Comparison of ENCODE assay signal across 8 cellular contexts in the genomic region with DNA sequence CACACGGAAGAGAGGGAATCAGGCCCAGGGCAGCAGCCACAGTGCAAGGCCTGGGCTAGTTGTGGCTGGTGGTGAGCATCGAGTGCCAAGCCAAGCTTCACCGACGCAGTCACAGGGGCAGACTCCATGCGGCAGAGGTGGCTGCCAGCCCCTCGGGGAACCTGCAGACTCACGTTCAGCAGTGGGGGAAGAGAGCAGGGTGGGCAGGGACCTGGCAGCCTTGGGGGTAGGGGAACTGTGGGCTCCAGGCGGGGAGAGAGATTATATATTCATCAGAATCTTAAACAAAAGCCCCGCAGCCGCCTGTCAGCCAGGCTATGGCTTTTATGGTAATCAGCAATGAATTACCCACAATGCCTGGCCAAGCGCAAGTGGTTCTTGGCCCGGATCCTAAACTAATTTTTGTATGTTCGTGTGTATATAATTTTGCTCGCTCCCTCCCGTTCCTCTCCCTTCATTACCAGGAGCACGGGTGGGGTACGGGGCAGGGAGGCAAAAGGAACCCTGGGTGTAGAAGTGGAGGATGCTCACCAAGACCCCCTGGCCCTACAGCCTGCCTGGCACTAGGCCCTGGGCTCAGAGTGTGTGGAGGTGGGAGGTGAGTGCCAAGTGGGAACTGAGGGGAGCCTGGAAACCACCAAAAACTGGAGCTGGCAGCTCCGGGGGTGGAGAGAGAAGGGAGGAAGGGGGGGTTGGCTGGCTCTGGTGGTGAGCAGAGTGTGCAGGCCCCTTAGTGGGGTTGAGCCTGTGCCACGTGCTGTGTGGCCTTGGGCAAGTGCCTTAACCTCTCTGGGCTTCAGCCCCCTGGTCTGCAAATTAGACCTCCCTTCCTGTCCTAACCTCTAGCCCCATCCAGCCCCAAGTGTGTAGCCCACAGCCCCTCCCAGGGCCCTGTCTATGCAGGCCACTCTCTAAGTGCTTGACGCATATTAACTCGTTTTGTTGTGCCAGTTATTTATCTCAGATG. TPM values are rescaled to one million over a fixed set of nuclear protein-coding genes. Genes with fewer than 3 reads are reported as not detected.
DNase-seq lines count a peak whose midpoint lies in the region; ATAC-seq and TF ChIP-seq lines count a peak whose summit lies in the region.

No MANE protein-coding gene starts in this region.

- H2BK12ac ChIP-seq in neuronal stem cell (ENCODE audit: low read length): no peak overlapping the region

- no peak overlapping the region for H2BK15ac ChIP-seq in neuronal stem cell (ENCODE audit: low read length)

- H3K9ac ChIP-seq in neuronal stem cell (ENCODE audit: low read depth, low read length, poor library complexity): no peak overlapping the region

- peak; percentile 96 for DNase-seq in Caki2 (ENCODE audit: low read depth)
- DNase-seq in NCI-H460 (ENCODE audit: extremely low read depth, low read depth): peak; percentile 18
- peak; percentile 43 for DNase-seq in epithelial cell of esophagus (ENCODE audit: low read depth)
- no peak for DNase-seq in neuronal stem cell (ENCODE audit: low spot score)
- no peak for DNase-seq in DMS114 treated with DMSO at 0.1 percent for 48 hours (lab: John Stamatoyannopoulos, UW; ENCODE audit: unreplicated experiment)

- peaks cover 17% of the 10 kb centered on the region for H3K79me1 ChIP-seq in neuronal stem cell (ENCODE audit: low read depth, low read length)

- H4K8ac ChIP-seq in neuronal stem cell (ENCODE audit: low read depth, low read length): no peak overlapping the region

- no peak for TF ChIP-seq CTCF in epithelial cell of esophagus (IDR thresholded peaks at IDR 0.05; ENCODE audit: insufficient read depth, low read depth, low read length, missing control alignments)

- no peaks in the 10 kb centered on the region for H3K27me3 ChIP-seq in neuronal stem cell (ENCODE audit: control insufficient read depth in 3 of 3, insufficient read depth in 3 of 3, low read depth in 1 of 3, low read length in 3 of 3)

- H3K4me3 ChIP-seq in epithelial cell of esophagus (ENCODE audit: low read length) (peak overlapping the region; percentile 5), neuronal stem cell (ENCODE audit: low read length in 2 of 2) (peak overlapping the region in 1 of 2 donors; percentile 47)

- H3K36me3 ChIP-seq in neuronal stem cell (replicated peaks in 1 of 2; ENCODE audit: control insufficient read depth in 2 of 2, insufficient read depth in 2 of 2, low read length in 2 of 2): peaks cover 8 to 47% of the 10 kb centered on the region in 2 donors

- H3K4me1 ChIP-seq in neuronal stem cell (ENCODE audit: control insufficient read depth in 2 of 2, insufficient read depth in 1 of 2, low read depth in 1 of 2, low read length in 2 of 2): peaks cover 5% of the 10 kb centered on the region in 2 donors

- ATAC-seq in GM18867 (IDR thresholded peaks at IDR 0.05; ENCODE audit: unreplicated experiment): no peak
- no peak for ATAC-seq in GM18498 (IDR thresholded peaks at IDR 0.05; ENCODE audit: unreplicated experiment)
- no peak for ATAC-seq in GM18907 (IDR thresholded peaks at IDR 0.05; ENCODE audit: unreplicated experiment)

- H3K4me2 ChIP-seq in neuronal stem cell (ENCODE audit: insufficient read depth, low read length, poor library complexity, severe bottlenecking): no peak overlapping the region

- no peak overlapping the region for H4K91ac ChIP-seq in neuronal stem cell (ENCODE audit: low read depth, low read length, poor library complexity)

- WGBS in neuronal stem cell (ENCODE audit: extremely low coverage in 2 of 2, insufficient read length in 2 of 2, insufficient replicate concordance in 1 of 2), 2 donors: no CpG with 5 or more reads among the region's 21 CpGs

- H2AK5ac ChIP-seq in neuronal stem cell (ENCODE audit: low read depth, low read length): peak overlapping the region; percentile 5

- H3K9me3 ChIP-seq in neuronal stem cell (replicated peaks in 1 of 2; ENCODE audit: control insufficient read depth in 2 of 2, insufficient read depth in 1 of 2, low read depth in 1 of 2, low read length in 2 of 2): peaks cover 0 to 2% of the 10 kb centered on the region in 2 donors

- no peak overlapping the region for H2BK120ac ChIP-seq in neuronal stem cell (ENCODE audit: low read depth, low read length)

- no peak overlapping the region for H3K4ac ChIP-seq in neuronal stem cell (ENCODE audit: low read length)

- no peak overlapping the region for H2AFZ ChIP-seq in neuronal stem cell (ENCODE audit: low read length)

- H3K14ac ChIP-seq in neuronal stem cell (ENCODE audit: low read length): peak overlapping the region; percentile 64

- peak overlapping the region; percentile 61 for H3K18ac ChIP-seq in neuronal stem cell (ENCODE audit: low read length)

- no peak overlapping the region for H2BK5ac ChIP-seq in neuronal stem cell (ENCODE audit: low read length)

- peak overlapping the region; percentile 14 for H3K27ac ChIP-seq in neuronal stem cell (replicated peaks; ENCODE audit: low read length)

- in situ Hi-C loops in Caki2 (cut with HindIII; ENCODE audit: low pct_unique_long_range_greater_than_20kb, low sequenced_read_pairs): no loop called here

- peak overlapping the region; percentile 83 for H3K23ac ChIP-seq in neuronal stem cell (ENCODE audit: low read depth, low read length, poor library complexity)

RNA-seq across cellular contexts. Expression of a gene that starts 31.9 kb away (rescaled TPM):
- 181 and 195 TPM in 2 replicates for total RNA-seq in Caki2 (2014; rRNA removed; shearing (Covaris generic); ENCODE audit: low replicate concordance)
- 27.3 and 29.1 TPM in 2 replicates for total RNA-seq in NCI-H460 (2014; rRNA removed; shearing (Covaris generic))
- polyA plus RNA-seq in NCI-H460 (2014; cell fraction: nucleus; rRNA removed): 54.0 and 56.2 TPM in 2 replicates
- 162 TPM for polyA plus RNA-seq in neuronal stem cell (2013, experiment 1 of 2)
- polyA plus RNA-seq in neuronal stem cell (2013, experiment 2 of 2): 172 TPM

Comparison
In these comparisons a context has a peak if more than half of its experiments do, and no peak if none do; other contexts are left out.
1. DNase-seq: peak in Caki2 (single experiment), NCI-H460 (single experiment) and epithelial cell of esophagus (single experiment); none in neuronal stem cell (single experiment) and DMS114 treated with DMSO at 0.1 percent for 48 hours (single experiment).